1 cellular context compared by ENCODE assay signal in the genomic region with DNA sequence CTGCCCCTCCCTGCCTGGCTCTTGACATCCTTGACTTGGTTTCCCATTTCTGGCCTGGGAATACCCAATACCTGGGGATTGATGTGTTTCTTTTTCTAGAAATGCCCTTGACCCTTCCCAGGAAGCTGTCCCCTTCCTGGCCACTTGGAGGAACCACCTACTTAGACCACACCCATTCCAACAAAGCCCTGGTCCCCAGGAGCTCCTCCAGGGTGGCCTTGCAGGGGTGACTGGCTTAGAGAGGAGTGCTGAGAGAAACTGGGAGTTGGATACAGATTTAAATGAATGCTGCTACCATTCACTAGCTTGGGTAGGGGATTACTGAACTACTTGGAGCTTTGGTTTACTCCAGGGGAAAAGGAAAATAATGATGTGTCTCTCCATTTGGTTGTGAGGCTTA.
TF ChIP-seq lines count a peak whose summit lies in the region.

No MANE protein-coding gene starts in this region.

TF ChIP-seq in IMR-90, 13 proteins besides CTCF, POLR2A, EP300 and RAD21 (continued from another document):
- TF ChIP-seq, protein P1, sequence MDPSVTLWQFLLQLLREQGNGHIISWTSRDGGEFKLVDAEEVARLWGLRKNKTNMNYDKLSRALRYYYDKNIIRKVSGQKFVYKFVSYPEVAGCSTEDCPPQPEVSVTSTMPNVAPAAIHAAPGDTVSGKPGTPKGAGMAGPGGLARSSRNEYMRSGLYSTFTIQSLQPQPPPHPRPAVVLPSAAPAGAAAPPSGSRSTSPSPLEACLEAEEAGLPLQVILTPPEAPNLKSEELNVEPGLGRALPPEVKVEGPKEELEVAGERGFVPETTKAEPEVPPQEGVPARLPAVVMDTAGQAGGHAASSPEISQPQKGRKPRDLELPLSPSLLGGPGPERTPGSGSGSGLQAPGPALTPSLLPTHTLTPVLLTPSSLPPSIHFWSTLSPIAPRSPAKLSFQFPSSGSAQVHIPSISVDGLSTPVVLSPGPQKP (IDR thresholded peaks at IDR 0.05; ENCODE audit: borderline replicate concordance, low read depth, low read length): no peak
- TF ChIP-seq CHD1 (IDR thresholded peaks at IDR 0.05; ENCODE audit: low read depth, low read length) (no peak), CEBPB (IDR thresholded peaks at IDR 0.05; ENCODE audit: low read depth, low read length) (no peak), RCOR1 (IDR thresholded peaks at IDR 0.05; ENCODE audit: insufficient replicate concordance, low read length) (no peak), MXI1 (IDR thresholded peaks at IDR 0.05; ENCODE audit: borderline replicate concordance, low read depth, low read length) (no peak), BHLHE40 (IDR thresholded peaks at IDR 0.05; ENCODE audit: low read depth, low read length) (no peak), NFE2L2 (IDR thresholded peaks at IDR 0.05; ENCODE audit: low read depth, low read length) (no peak), FOS (IDR thresholded peaks at IDR 0.05; ENCODE audit: low read depth, low read length) (no peak)
TF ChIP-seq in IMR-90: peak in this region for 0.
